Comparison of ENCODE assay signal across 1 cellular context in the genomic region with DNA sequence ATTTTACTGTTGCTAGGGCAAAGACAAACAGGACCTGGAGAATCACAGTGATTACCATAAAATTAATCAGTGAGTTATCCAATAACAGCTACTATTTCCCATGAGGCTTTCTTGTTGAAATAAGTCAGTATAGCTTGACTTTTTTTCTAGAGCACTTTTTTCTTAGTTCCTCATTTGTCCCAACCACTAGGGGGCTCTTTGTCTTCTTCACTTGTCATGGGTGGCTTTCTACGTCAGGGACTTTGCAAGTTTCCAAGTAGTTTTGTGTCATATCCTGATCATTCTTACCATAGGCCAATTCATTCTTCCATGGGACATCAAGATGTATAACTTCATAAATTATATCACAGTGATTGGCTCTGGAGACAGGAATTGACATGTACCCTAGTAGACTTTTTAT.
TF ChIP-seq lines count a peak whose summit lies in the region.

No MANE protein-coding gene starts in this region.

TF ChIP-seq in GM23338, 12 proteins besides CTCF, POLR2A, EP300 and RAD21 (continued from another document):
- TF ChIP-seq, protein P1, sequence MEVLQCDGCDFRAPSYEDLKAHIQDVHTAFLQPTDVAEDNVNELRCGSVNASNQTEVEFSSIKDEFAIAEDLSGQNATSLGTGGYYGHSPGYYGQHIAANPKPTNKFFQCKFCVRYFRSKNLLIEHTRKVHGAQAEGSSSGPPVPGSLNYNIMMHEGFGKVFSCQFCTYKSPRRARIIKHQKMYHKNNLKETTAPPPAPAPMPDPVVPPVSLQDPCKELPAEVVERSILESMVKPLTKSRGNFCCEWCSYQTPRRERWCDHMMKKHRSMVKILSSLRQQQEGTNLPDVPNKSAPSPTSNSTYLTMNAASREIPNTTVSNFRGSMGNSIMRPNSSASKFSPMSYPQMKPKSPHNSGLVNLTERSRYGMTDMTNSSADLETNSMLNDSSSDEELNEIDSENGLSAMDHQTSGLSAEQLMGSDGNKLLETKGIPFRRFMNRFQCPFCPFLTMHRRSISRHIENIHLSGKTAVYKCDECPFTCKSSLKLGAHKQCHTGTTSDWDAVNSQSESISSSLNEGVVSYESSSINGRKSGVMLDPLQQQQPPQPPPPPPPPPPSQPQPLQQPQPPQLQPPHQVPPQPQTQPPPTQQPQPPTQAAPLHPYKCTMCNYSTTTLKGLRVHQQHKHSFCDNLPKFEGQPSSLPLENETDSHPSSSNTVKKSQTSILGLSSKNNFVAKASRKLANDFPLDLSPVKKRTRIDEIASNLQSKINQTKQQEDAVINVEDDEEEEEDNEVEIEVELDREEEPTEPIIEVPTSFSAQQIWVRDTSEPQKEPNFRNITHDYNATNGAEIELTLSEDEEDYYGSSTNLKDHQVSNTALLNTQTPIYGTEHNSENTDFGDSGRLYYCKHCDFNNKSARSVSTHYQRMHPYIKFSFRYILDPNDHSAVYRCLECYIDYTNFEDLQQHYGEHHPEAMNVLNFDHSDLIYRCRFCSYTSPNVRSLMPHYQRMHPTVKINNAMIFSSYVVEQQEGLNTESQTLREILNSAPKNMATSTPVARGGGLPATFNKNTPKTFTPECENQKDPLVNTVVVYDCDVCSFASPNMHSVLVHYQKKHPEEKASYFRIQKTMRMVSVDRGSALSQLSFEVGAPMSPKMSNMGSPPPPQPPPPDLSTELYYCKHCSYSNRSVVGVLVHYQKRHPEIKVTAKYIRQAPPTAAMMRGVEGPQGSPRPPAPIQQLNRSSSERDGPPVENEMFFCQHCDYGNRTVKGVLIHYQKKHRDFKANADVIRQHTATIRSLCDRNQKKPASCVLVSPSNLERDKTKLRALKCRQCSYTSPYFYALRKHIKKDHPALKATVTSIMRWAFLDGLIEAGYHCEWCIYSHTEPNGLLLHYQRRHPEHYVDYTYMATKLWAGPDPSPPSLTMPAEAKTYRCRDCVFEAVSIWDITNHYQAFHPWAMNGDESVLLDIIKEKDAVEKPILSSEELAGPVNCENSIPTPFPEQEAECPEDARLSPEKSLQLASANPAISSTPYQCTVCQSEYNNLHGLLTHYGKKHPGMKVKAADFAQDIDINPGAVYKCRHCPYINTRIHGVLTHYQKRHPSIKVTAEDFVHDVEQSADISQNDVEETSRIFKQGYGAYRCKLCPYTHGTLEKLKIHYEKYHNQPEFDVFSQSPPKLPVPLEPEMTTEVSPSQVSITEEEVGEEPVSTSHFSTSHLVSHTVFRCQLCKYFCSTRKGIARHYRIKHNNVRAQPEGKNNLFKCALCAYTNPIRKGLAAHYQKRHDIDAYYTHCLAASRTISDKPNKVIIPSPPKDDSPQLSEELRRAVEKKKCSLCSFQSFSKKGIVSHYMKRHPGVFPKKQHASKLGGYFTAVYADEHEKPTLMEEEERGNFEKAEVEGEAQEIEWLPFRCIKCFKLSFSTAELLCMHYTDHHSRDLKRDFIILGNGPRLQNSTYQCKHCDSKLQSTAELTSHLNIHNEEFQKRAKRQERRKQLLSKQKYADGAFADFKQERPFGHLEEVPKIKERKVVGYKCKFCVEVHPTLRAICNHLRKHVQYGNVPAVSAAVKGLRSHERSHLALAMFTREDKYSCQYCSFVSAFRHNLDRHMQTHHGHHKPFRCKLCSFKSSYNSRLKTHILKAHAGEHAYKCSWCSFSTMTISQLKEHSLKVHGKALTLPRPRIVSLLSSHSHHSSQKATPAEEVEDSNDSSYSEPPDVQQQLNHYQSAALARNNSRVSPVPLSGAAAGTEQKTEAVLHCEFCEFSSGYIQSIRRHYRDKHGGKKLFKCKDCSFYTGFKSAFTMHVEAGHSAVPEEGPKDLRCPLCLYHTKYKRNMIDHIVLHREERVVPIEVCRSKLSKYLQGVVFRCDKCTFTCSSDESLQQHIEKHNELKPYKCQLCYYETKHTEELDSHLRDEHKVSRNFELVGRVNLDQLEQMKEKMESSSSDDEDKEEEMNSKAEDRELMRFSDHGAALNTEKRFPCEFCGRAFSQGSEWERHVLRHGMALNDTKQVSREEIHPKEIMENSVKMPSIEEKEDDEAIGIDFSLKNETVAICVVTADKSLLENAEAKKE (CRISPR knock-in tag; IDR thresholded peaks at IDR 0.05) = no peak; the same call in 1 of the 2 replicates
TF ChIP-seq in GM23338: peak in this region for 0.
